ENCODE assay signal across 7 cellular contexts in the genomic region with DNA sequence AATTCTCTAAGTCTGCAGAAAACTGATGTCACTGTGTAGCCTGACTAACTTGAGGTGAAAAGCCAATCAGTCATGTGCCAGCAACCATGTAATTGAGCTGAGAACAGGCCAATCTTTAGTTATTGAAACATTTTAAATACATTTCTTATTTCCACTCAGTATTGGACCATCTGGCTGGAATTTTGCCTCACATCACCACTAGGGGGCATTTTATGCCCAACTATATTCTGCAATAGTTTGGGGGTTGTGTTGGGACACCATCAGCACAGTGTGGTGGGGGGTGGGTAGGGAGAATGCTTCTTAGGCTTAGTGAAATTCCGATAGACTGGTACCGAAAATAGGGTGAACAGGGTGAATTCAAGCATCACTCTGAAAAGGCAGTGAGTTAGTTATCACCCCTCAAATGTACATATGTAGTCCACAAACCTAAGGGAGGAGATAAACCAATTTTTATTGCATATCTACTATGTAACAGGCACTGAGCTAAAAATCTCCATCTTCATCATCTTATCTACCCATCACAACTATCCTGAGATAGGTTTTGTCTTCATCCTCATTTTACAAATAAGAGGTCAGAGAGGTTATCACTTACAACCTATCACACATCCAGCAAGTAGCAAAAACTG. TPM values are rescaled to one million over a fixed set of nuclear protein-coding genes. Genes with fewer than 3 reads are reported as not detected.
DNase-seq lines count a peak whose midpoint lies in the region; ATAC-seq lines count a peak whose summit lies in the region.

No MANE protein-coding gene starts in this region.

- peak; percentile 78 for ATAC-seq in GM19351 (IDR thresholded peaks at IDR 0.05; ENCODE audit: unreplicated experiment)
- ATAC-seq in HG03571 (IDR thresholded peaks at IDR 0.05; ENCODE audit: unreplicated experiment): peak; percentile 70
- no peak for ATAC-seq in GM18873 (IDR thresholded peaks at IDR 0.05; ENCODE audit: low FRiP score, unreplicated experiment)
- no peak for ATAC-seq in T-cell (replicated peaks in 1 of 4)

- H3K4me3 Mint-ChIP-seq in activated CD4-positive, alpha-beta memory T cell treated with anti-CD3 and anti-CD28 coated beads for 36 hours: no peak overlapping the region
- no peak overlapping the region for H3K4me3 Mint-ChIP-seq in T-cell

- no peaks in the 10 kb centered on the region for H3K36me3 Mint-ChIP-seq in activated CD4-positive, alpha-beta memory T cell treated with anti-CD3 and anti-CD28 coated beads for 36 hours
- no peaks in the 10 kb centered on the region for H3K36me3 Mint-ChIP-seq in T-cell

- CTCF ChIA-PET in activated CD4-positive, alpha-beta memory T cell treated with anti-CD3 and anti-CD28 coated beads for 36 hours (lab: Charles Lee): interaction anchor here (0.7 to 1.9 kb wide), 7 partner anchors 9 to 148 kb away, joined by 3 to 7 read pairs (median 4); no protein-coding TSS in a partner anchor
- CTCF ChIA-PET in T-cell (lab: Charles Lee): no interaction called here

- no peaks in the 10 kb centered on the region for H3K9me3 Mint-ChIP-seq in activated CD4-positive, alpha-beta memory T cell treated with anti-CD3 and anti-CD28 coated beads for 36 hours
- no peaks in the 10 kb centered on the region for H3K9me3 Mint-ChIP-seq in T-cell

- DNase-seq in Daoy (ENCODE audit: low read depth) (peak; percentile 31), kidney tubule cell (ENCODE audit: low spot score) (peak; percentile 30), T-cell (no peak)
- peak; percentile 37 for DNase-seq in activated CD4-positive, alpha-beta memory T cell treated with anti-CD3 and anti-CD28 coated beads for 36 hours

- H3K4me1 Mint-ChIP-seq in activated CD4-positive, alpha-beta memory T cell treated with anti-CD3 and anti-CD28 coated beads for 36 hours (ENCODE audit: low read depth): no peaks in the 10 kb centered on the region
- no peaks in the 10 kb centered on the region for H3K4me1 Mint-ChIP-seq in T-cell

- no peaks in the 10 kb centered on the region for H3K27me3 Mint-ChIP-seq in activated CD4-positive, alpha-beta memory T cell treated with anti-CD3 and anti-CD28 coated beads for 36 hours
- H3K27me3 Mint-ChIP-seq in T-cell: peaks cover 0 to 4% of the 10 kb centered on the region in 2 donors

- POLR2A ChIA-PET in activated CD4-positive, alpha-beta memory T cell treated with anti-CD3 and anti-CD28 coated beads for 36 hours (lab: Charles Lee): no interaction called here
- POLR2A ChIA-PET in T-cell (lab: Charles Lee): no interaction called here

- no peak overlapping the region for H3K27ac Mint-ChIP-seq in activated CD4-positive, alpha-beta memory T cell treated with anti-CD3 and anti-CD28 coated beads for 36 hours
- no peak overlapping the region for H3K27ac Mint-ChIP-seq in T-cell

- intact Hi-C loops in activated CD4-positive, alpha-beta memory T cell treated with anti-CD3 and anti-CD28 coated beads for 36 hours (cut with micrococcal nuclease): loop anchor here (5.0 kb wide), 2 partner anchors 316 to 361 kb away; partner anchors contain the start of gene DPY19L1

RNA-seq across cellular contexts. Expression of gene NPSR1, which starts 17.8 kb away (rescaled TPM):
- total RNA-seq in Daoy (2014; rRNA removed; shearing (Covaris generic)): not detected in 2 replicates
- not detected for total RNA-seq in activated CD4-positive, alpha-beta memory T cell treated with anti-CD3 and anti-CD28 coated beads for 36 hours
- total RNA-seq in T-cell: not detected

Comparison
In these comparisons a context has a peak if more than half of its experiments do, and no peak if none do; other contexts are left out.
1. DNase-seq: peak in Daoy (single experiment), activated CD4-positive, alpha-beta memory T cell treated with anti-CD3 and anti-CD28 coated beads for 36 hours (single experiment) and kidney tubule cell (single experiment); none in T-cell (0 of 34).
2. ATAC-seq: peak in GM19351 (single experiment) and HG03571 (single experiment); none in GM18873 (single experiment) and T-cell (0 of 4).